In genomic region chr7:157404845-157405481, GRCh38 we compare ENCODE assay signal across 8 cellular contexts.
DNase-seq lines count a peak whose midpoint lies in the region; ATAC-seq, FAIRE-seq and TF ChIP-seq lines count a peak whose summit lies in the region.

No MANE protein-coding gene starts in this region.

- TF ChIP-seq POLR2A in endothelial cell of umbilical vein (IDR thresholded peaks at IDR 0.05; ENCODE audit: low read depth, low read length), result no peak
- TF ChIP-seq POLR2A in ovary (IDR thresholded peaks at IDR 0.05), result no peak

- dilution Hi-C loops in endothelial cell of umbilical vein (cut with MboI; ENCODE audit: extremely low pct_ligation_motif_present, low sequenced_read_pairs), result no loop called here

- H3K4me1 ChIP-seq in RWPE2 (ENCODE audit: insufficient read depth, poor library complexity, severe bottlenecking), result peaks cover 7% of the 10 kb centered on the region
- H3K4me1 ChIP-seq in endothelial cell of umbilical vein (ENCODE audit: control insufficient read depth, extremely low read depth, insufficient read depth, low read length), result no peaks in the 10 kb centered on the region
- peaks cover 7% of the 10 kb centered on the region for H3K4me1 ChIP-seq in ovary (ENCODE audit: insufficient read depth)

- H3K9ac ChIP-seq in endothelial cell of umbilical vein (replicated peaks; ENCODE audit: extremely low read depth, insufficient read depth, low read length), result no peak overlapping the region

- POLR2A ChIA-PET in endothelial cell of umbilical vein (lab: Charles Lee), result no interaction called here

- no peaks in the 10 kb centered on the region for H3K9me1 ChIP-seq in endothelial cell of umbilical vein (replicated peaks; ENCODE audit: control insufficient read depth, extremely low read depth, insufficient read depth, low read length)

- H3K4me3 ChIP-seq in RWPE2 (ENCODE audit: severe bottlenecking) (no peak overlapping the region), endothelial cell of umbilical vein (replicated peaks in 1 of 3; ENCODE audit: insufficient read depth in 1 of 3, low read depth in 1 of 3, low read length in 3 of 3) (no peak overlapping the region), ovary (no peak overlapping the region)

- H3K36me3 ChIP-seq in RWPE2 (ENCODE audit: low read depth), result peaks cover 8% of the 10 kb centered on the region
- peaks cover 0 to 25% of the 10 kb centered on the region in 2 experiments for H3K36me3 ChIP-seq in endothelial cell of umbilical vein (ENCODE audit: control insufficient read depth in 2 of 2, extremely low read depth in 1 of 2, insufficient read depth in 2 of 2, low read length in 2 of 2)
- H3K36me3 ChIP-seq in ovary, result no peaks in the 10 kb centered on the region

- no peaks in the 10 kb centered on the region for H4K20me1 ChIP-seq in endothelial cell of umbilical vein (replicated peaks; ENCODE audit: control insufficient read depth, extremely low read depth, insufficient read depth, low read length)

- BruUV-seq in endothelial cell of umbilical vein (replicated peaks; lab: Mats Ljungman, UMichigan), result no TSS peak

- H3K4me2 ChIP-seq in endothelial cell of umbilical vein (ENCODE audit: insufficient read depth, low read length), result no peak overlapping the region

- CTCF ChIA-PET in endothelial cell of umbilical vein (lab: Charles Lee), result interaction anchor here (0.8 to 2.5 kb wide), 2 partner anchors 12 to 18 kb away, joined by 3 to 8 read pairs; no protein-coding TSS in a partner anchor

- intact Hi-C loops in endothelial cell of umbilical vein (cut with micrococcal nuclease), result no loop called here
- intact Hi-C loops in ovary (cut with DNase I), result no loop called here

- ATAC-seq in RWPE2 (ENCODE audit: low read depth) (peak; percentile 77), GM19351 (IDR thresholded peaks at IDR 0.05; ENCODE audit: unreplicated experiment) (no peak), GM21360 (IDR thresholded peaks at IDR 0.05; ENCODE audit: unreplicated experiment) (no peak), HG02642 (IDR thresholded peaks at IDR 0.05; ENCODE audit: poor library complexity, unreplicated experiment) (no peak)

- no peaks in the 10 kb centered on the region for H3K79me2 ChIP-seq in endothelial cell of umbilical vein (ENCODE audit: control insufficient read depth, insufficient read depth, low read length)

- H3K27me3 ChIP-seq in RWPE2 (ENCODE audit: insufficient read depth, poor library complexity, severe bottlenecking), result no peaks in the 10 kb centered on the region
- H3K27me3 ChIP-seq in endothelial cell of umbilical vein (ENCODE audit: control insufficient read depth in 2 of 2, insufficient read depth in 2 of 2, low read length in 2 of 2), result no peaks in the 10 kb centered on the region
- H3K27me3 ChIP-seq in ovary, result no peaks in the 10 kb centered on the region

- 21 to 33% (median 25%) methylated on average over 15 of the region's 15 CpGs for WGBS in ovary, 3 donors

- H3K27ac ChIP-seq in RWPE2 (ENCODE audit: poor library complexity, severe bottlenecking) (peak overlapping the region; percentile 8), endothelial cell of umbilical vein (ENCODE audit: insufficient read depth, low read depth, low read length) (no peak overlapping the region), ovary (peak overlapping the region in 1 of 2 donors; percentile 3)

- no peak for TF ChIP-seq EP300 in ovary (IDR thresholded peaks at IDR 0.05)

- H3K9me3 ChIP-seq in RWPE2 (ENCODE audit: severe bottlenecking) (no peaks in the 10 kb centered on the region), endothelial cell of umbilical vein (replicated peaks; ENCODE audit: control insufficient read depth, insufficient read depth, low read length) (no peaks in the 10 kb centered on the region), ovary (no peaks in the 10 kb centered on the region)

- TF ChIP-seq CTCF in RWPE2 (IDR thresholded peaks at IDR 0.05; ENCODE audit: poor library complexity, severe bottlenecking), result no peak
- no peak for TF ChIP-seq CTCF in endothelial cell of umbilical vein (IDR thresholded peaks at IDR 0.05; ENCODE audit: extremely low read depth in 1 of 2, insufficient read depth in 1 of 2, low read depth in 1 of 2, low read length in 2 of 2)
- TF ChIP-seq CTCF in ovary (IDR thresholded peaks at IDR 0.05), result no peak

- FAIRE-seq in endothelial cell of umbilical vein (lab: Jason Lieb, UNC), result peak; percentile 42

- DNase-seq in ELF-1 (ENCODE audit: low read depth, low spot score) (peak; percentile 32), RWPE2 (ENCODE audit: low spot score) (peak; percentile 86), endothelial cell of umbilical vein (ENCODE audit: low read depth, low spot score) (peak; percentile 16), ovary (peak; percentile 40 to 81 (median 70)), DMS 273 treated with DMSO at 0.1 percent for 48 hours (lab: John Stamatoyannopoulos, UW) (no peak)

- H2AFZ ChIP-seq in endothelial cell of umbilical vein (ENCODE audit: low read depth, low read length), result no peak overlapping the region

TF ChIP-seq in endothelial cell of umbilical vein, 7 proteins besides CTCF, POLR2A, EP300 and RAD21:
- TF ChIP-seq FOS (IDR thresholded peaks at IDR 0.05; ENCODE audit: borderline replicate concordance, insufficient read depth, low read length), result no peak
- peak; percentile 28 for TF ChIP-seq POLR2AphosphoS5 (IDR thresholded peaks at IDR 0.05; ENCODE audit: insufficient read depth, low read depth, low read length)
- no peak for TF ChIP-seq JUN (IDR thresholded peaks at IDR 0.05; ENCODE audit: borderline replicate concordance, insufficient read depth, insufficient read length, low read depth)
- no peak for TF ChIP-seq EZH2 (IDR thresholded peaks at IDR 0.05; ENCODE audit: borderline replicate concordance, low read depth, low read length, severe bottlenecking)
- TF ChIP-seq MYC (IDR thresholded peaks at IDR 0.05; ENCODE audit: low read depth, low read length), result no peak
- peak; percentile 73 for TF ChIP-seq MAX (IDR thresholded peaks at IDR 0.05; ENCODE audit: insufficient read depth, insufficient read length)
- peak; percentile 45 for TF ChIP-seq GATA2 (IDR thresholded peaks at IDR 0.05; ENCODE audit: insufficient read depth, insufficient read length, low read depth, low read length)
